28 cellular contexts compared by ENCODE assay signal in the genomic region with DNA sequence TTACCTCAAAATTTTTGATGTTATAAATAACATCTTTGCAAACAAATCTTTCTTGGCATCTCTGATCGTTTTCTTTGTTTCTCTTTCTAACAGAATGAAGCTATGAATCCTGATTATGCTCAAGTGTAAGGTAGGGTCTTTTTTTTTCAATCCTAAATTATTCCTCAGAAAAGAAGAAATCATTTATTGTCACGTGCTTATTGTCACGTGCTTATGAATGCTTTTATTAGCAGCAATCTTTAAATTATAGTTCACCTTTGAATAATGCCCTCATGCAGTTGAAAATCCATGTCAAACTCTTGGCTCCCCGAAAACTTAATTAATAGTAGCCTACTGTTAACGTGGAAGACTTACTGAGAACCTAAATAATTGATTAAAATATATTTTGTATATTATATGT.
"Had no signal": no experiment of that assay in that cellular context is flagged by ENCODE, and none has a peak within 500 bp of the region (broad histone marks: within the 10 kb centered on the region; RNA-seq: fewer than 3 reads in every experiment).

No MANE protein-coding gene starts in this region.

- DNase-seq: activated B cell treated with CpG ODN at 0.5 μM for 24 hours; activated CD4-positive, alpha-beta memory T cell treated with anti-CD3 and anti-CD28 coated beads, Interleukin-2, amount 10 ng/mL, durations not matched to agents 7 days and 5 days; activated CD4-positive, alpha-beta T cell treated with anti-CD3 and anti-CD28 coated beads for 1 hour; activated CD4-positive, alpha-beta T cell treated with anti-CD3 and anti-CD28 coated beads for 48 hours; activated CD8-positive, alpha-beta memory T cell treated with anti-CD3 and anti-CD28 coated beads for 24 hours; activated CD8-positive, alpha-beta memory T cell treated with anti-CD3 and anti-CD28 coated beads, Interleukin-2, amount 10 ng/mL, durations not matched to agents 7 days and 5 days; activated CD8-positive, alpha-beta memory T cell treated with anti-CD3 and anti-CD28 coated beads, Interleukin-2, amount 50 U/mL, for 48 hours; activated effector memory CD4-positive, alpha-beta T cell treated with Interleukin-2 at 50 U/mL for 16 hours; activated naive CD4-positive, alpha-beta T cell treated with anti-CD3 and anti-CD28 coated beads, Interleukin-2, amount 50 U/mL, for 16 hours; activated naive CD8-positive, alpha-beta T cell treated with anti-CD3 and anti-CD28 coated beads for 36 hours; activated T-cell treated with anti-CD3 and anti-CD28 coated beads, Interleukin-2, amount 50 U/mL, for 48 hours; amniotic stem cell; body of pancreas; caudate nucleus; Karpas-422; NCI-H1048; NCI-H1930; NCI-H526 treated with DMSO at 0.1 percent for 48 hours; OCI-M1; Right ventricle myocardium superior; SW 1271; T-helper 1 cell; T-helper 2 cell; T-helper 9 cell had no signal

- H3K4me3 ChIP-seq: body of pancreas, breast epithelium, K562 had no signal

- H3K4me1 ChIP-seq: breast epithelium had no signal

- ATAC-seq: activated CD8-positive, alpha-beta memory T cell treated with anti-CD3 and anti-CD28 coated beads, Interleukin-2, amount 10 ng/mL, durations not matched to agents 7 days and 5 days; body of pancreas had no signal

- H3K27ac ChIP-seq: body of pancreas, VCaP had no signal

- FAIRE-seq: astrocyte, K562 had no signal

- H3K36me3 ChIP-seq: breast epithelium had no signal

- H3K27me3 ChIP-seq: body of pancreas, breast epithelium had no signal

- H3K9me3 ChIP-seq: body of pancreas, breast epithelium had no signal
